Comparison of ENCODE assay signal across 10 cellular contexts in genomic region chr17:74759941-74760340, GRCh38. TPM values are rescaled to one million over a fixed set of nuclear protein-coding genes. Genes with fewer than 3 reads are reported as not detected.
A peak's percentile ranks its signal among the peaks of the same experiment; 100 is the strongest.
DNase-seq lines count a peak whose midpoint lies in the region; ATAC-seq, FAIRE-seq and TF ChIP-seq lines count a peak whose summit lies in the region.
"Had no signal": no experiment of that assay in that cellular context is flagged by ENCODE, and none has a peak within 500 bp of the region (broad histone marks: within the 10 kb centered on the region; RNA-seq: fewer than 3 reads in every experiment).

No MANE protein-coding gene starts in this region.

- H3K36me3 ChIP-seq in BLaER1 (no peaks in the 10 kb centered on the region; the same call in 1 of the 2 replicates), HUES48 (ENCODE audit: control insufficient read depth, insufficient read depth, low read length) (no peaks in the 10 kb centered on the region), K562 (ENCODE audit: control insufficient read depth, insufficient read depth, low read length) (peaks cover 19% of the 10 kb centered on the region; the same call in 2 of the 3 replicates)

- no peak overlapping the region for H3K4me3 Mint-ChIP-seq in mesothelial cell of epicardium

- H4K20me1 ChIP-seq in BLaER1 (peaks cover 92% of the 10 kb centered on the region), K562 (replicated peaks; ENCODE audit: control insufficient read depth, insufficient read depth, low read length) (peaks cover 31% of the 10 kb centered on the region; the same call in 1 of the 2 replicates)

- no peak for FAIRE-seq in K562 (lab: Jason Lieb, UNC)

- H3K4me2 ChIP-seq in BLaER1, result peak overlapping the region; percentile 87
- H3K4me2 ChIP-seq in K562 (ENCODE audit: insufficient read depth, low read length), result peak overlapping the region; percentile 41; the same call in 1 of the 2 replicates

- H3K9me3 Mint-ChIP-seq in mesothelial cell of epicardium, result no peaks in the 10 kb centered on the region

- TF ChIP-seq POLR2A in K562 (conservative IDR thresholded peaks at IDR 0.05), result no peak

- ATAC-seq in K562 (peak; percentile 34), HG03342 (IDR thresholded peaks at IDR 0.05; ENCODE audit: unreplicated experiment) (no peak), GM21447 (IDR thresholded peaks at IDR 0.05; ENCODE audit: unreplicated experiment) (no peak)

- peak in 2 of 4 experiments; percentile 46 to 50 for DNase-seq in K562 (ENCODE audit: extremely low read depth in 1 of 4, low spot score in 3 of 4)
- peak in 1 of 2 experiments; percentile 68 for DNase-seq in mesothelial cell of epicardium (ENCODE audit: low spot score in 2 of 2, unreplicated experiment in 2 of 2)
- DNase-seq in GOT3 (lab: John Stamatoyannopoulos, UW), result no peak
- DNase-seq in NCI-H345 treated with DMSO at 0.1 percent for 48 hours (lab: John Stamatoyannopoulos, UW; ENCODE audit: unreplicated experiment), result no peak
- DNase-seq: NCI-H2029 had no signal

- H3K9ac ChIP-seq in BLaER1 (peak overlapping the region; percentile 73), HUES48 (ENCODE audit: low read depth, low read length) (no peak overlapping the region), K562 (ENCODE audit: insufficient read depth in 1 of 2, low read depth in 2 of 2, low read length in 2 of 2) (peak overlapping the region; percentile 50 to 87; a peak in 3 of 4 replicates)

- H3K27ac Mint-ChIP-seq in mesothelial cell of epicardium, result peak overlapping the region; percentile 83

- no peak for TF ChIP-seq RAD21 in K562 (CRISPR knock-in tag; conservative IDR thresholded peaks at IDR 0.05 in 1 of 2, IDR thresholded peaks at IDR 0.05 in 1 of 2)

- no peaks in the 10 kb centered on the region for H3K27me3 Mint-ChIP-seq in mesothelial cell of epicardium (ENCODE audit: low read depth)

- H2AFZ ChIP-seq in K562 (ENCODE audit: low read depth, low read length), result no peak overlapping the region; the same call in 1 of the 2 replicates

- no peak for TF ChIP-seq EP300 in K562 (IDR thresholded peaks at IDR 0.05; ENCODE audit: low read length)

- CTCF ChIA-PET in K562 (lab: Yijun Ruan, JAX; ENCODE audit: low intra/inter-chr PET ratio), result no interaction called here

- in situ Hi-C loops in K562 (cut with MboI), result no loop called here

- intact Hi-C loops in K562 (cut with micrococcal nuclease), result no loop called here

- peak overlapping the region; percentile 86 for H3K27ac ChIP-seq in BLaER1
- peak overlapping the region; percentile 91 for H3K27ac ChIP-seq in HUES48 (ENCODE audit: low read depth, low read length)
- H3K27ac ChIP-seq in K562 (ENCODE audit: extremely low read depth, low read depth, low read length), result peak overlapping the region; percentile 61; the same call in 2 of the 3 replicates

- H3K27me3 ChIP-seq in BLaER1, result no peaks in the 10 kb centered on the region
- no peaks in the 10 kb centered on the region for H3K27me3 ChIP-seq in HUES48 (ENCODE audit: control insufficient read depth, insufficient read depth, low read length)
- no peaks in the 10 kb centered on the region for H3K27me3 ChIP-seq in K562 (ENCODE audit: control insufficient read depth in 2 of 2, insufficient read depth in 2 of 2, low read length in 2 of 2)
- H3K27me3 ChIP-seq: spleen had no signal

- POLR2A ChIA-PET in K562 (lab: Yijun Ruan, JAX), result interaction anchor here (0.7 to 2.7 kb wide), 4 partner anchors 10 to 34 kb away, joined by 3 to 22 read pairs (median 3); no protein-coding TSS in a partner anchor

- H3K79me2 ChIP-seq in K562 (ENCODE audit: control insufficient read depth, insufficient read depth, low read length), result peaks cover 59% of the 10 kb centered on the region

- H3K4me3 ChIP-seq in BLaER1, result peak overlapping the region; percentile 48
- H3K4me3 ChIP-seq in HUES48 (ENCODE audit: low read depth, low read length), result peak overlapping the region; percentile 30
- no peak overlapping the region for H3K4me3 ChIP-seq in K562

- 37% methylated on average over 10 of the region's 10 CpGs for WGBS in K562 (ENCODE audit: insufficient coverage, low coverage, missing lambda C conversion rate)

- H3K4me1 ChIP-seq in BLaER1 (peaks cover 87% of the 10 kb centered on the region), HUES48 (ENCODE audit: control insufficient read depth, insufficient read depth, low read length) (peaks cover 48% of the 10 kb centered on the region), K562 (replicated peaks in 1 of 2; ENCODE audit: control insufficient read depth in 2 of 2, insufficient read depth in 2 of 2, low read length in 2 of 2) (peaks cover 34 to 71% of the 10 kb centered on the region in 2 experiments)

- H3K9me1 ChIP-seq in K562 (ENCODE audit: control insufficient read depth, insufficient read depth, low read length), result peaks cover 26% of the 10 kb centered on the region

- H3K36me3 Mint-ChIP-seq in mesothelial cell of epicardium, result no peaks in the 10 kb centered on the region

- no TSS peak for BruUV-seq in K562 (replicated peaks; lab: Mats Ljungman, UMichigan)

- H3K9me3 ChIP-seq in BLaER1 (no peaks in the 10 kb centered on the region), HUES48 (ENCODE audit: control insufficient read depth, insufficient read depth, low read length) (no peaks in the 10 kb centered on the region), K562 (replicated peaks; ENCODE audit: control insufficient read depth, insufficient read depth, low read depth, low read length) (no peaks in the 10 kb centered on the region)
- H3K9me3 ChIP-seq: spleen had no signal

- H3K4me1 Mint-ChIP-seq in mesothelial cell of epicardium, result peaks cover 73% of the 10 kb centered on the region

- TF ChIP-seq CTCF in K562 (IDR thresholded peaks at IDR 0.05 in 2 of 3, conservative IDR thresholded peaks at IDR 0.05 in 1 of 3; ENCODE audit: insufficient read depth in 2 of 3, low read depth in 1 of 3, low read length in 3 of 3), result no peak
- TF ChIP-seq CTCF in mesothelial cell of epicardium (IDR thresholded peaks at IDR 0.05; ENCODE audit: unreplicated experiment), result no peak

RNA-seq across cellular contexts. Expression of gene NHERF1, which starts 11.5 kb away (rescaled TPM):
- 18.4 and 49.5 TPM in 2 replicates for total RNA-seq in K562 (2011; cell fraction: chromatin; rRNA removed; ENCODE audit: low replicate concordance)
- 26.0 and 28.6 TPM in 2 replicates for total RNA-seq in K562 (2011; cell fraction: nucleolus; rRNA removed)
- total RNA-seq in K562 (2011; cell fraction: nucleoplasm; rRNA removed), result 29.0 and 37.5 TPM in 2 replicates
- total RNA-seq in K562 (2014; rRNA removed), result 35.5 and 51.8 TPM in 2 replicates
- 23.8 and 30.5 TPM in 2 replicates for total RNA-seq in K562 (2014; rRNA removed; fragmentation: Illumina TruSeq; extraction: Trizol)
- 38.9 and 40.2 TPM in 2 replicates for total RNA-seq in K562 (2015; rRNA removed; fragmentation: Illumina TruSeq; extraction: Trizol)
- 79.9 and 88.0 TPM in 2 replicates for total RNA-seq in K562 (2021)
- polyA plus RNA-seq in K562 (2011; rRNA removed), result 36.9 and 45.6 TPM in 2 replicates
- polyA plus RNA-seq in K562 (2011; cell fraction: cytosol; rRNA removed), result 59.4 and 62.4 TPM in 2 replicates
- 36.7 and 44.4 TPM in 2 replicates for polyA plus RNA-seq in K562 (2011; cell fraction: nucleus; rRNA removed)
- 42.9 and 66.5 TPM in 2 replicates for polyA plus RNA-seq in K562 (2012)
- polyA plus RNA-seq in K562 (2014; fragmentation: Illumina TruSeq; extraction: Trizol), result 64.8 and 78.7 TPM in 2 replicates
- 10 to 100 TPM; 11.4 to 20.6 TPM for polyA plus RNA-seq in K562 (2014; fragmentation: Nextera tagmentation; extraction: Ambion mirVana)
- 44.9 and 50.1 TPM in 2 replicates for polyA plus RNA-seq in K562 (2014; rRNA removed)
- 29.5 and 44.1 TPM in 2 replicates for polyA minus RNA-seq in K562 (2011; rRNA and poly(A)+ RNA removed)
- 35.7 and 39.5 TPM in 2 replicates for polyA minus RNA-seq in K562 (2011; cell fraction: cytosol; rRNA and poly(A)+ RNA removed)
- polyA minus RNA-seq in K562 (2011; cell fraction: nucleus; rRNA and poly(A)+ RNA removed), result 8.5 and 9.6 TPM in 2 replicates
- 34.4 to 36.2 TPM (median 34.8 TPM) in 3 replicates for total RNA-seq in mesothelial cell of epicardium

RNA-seq across cellular contexts. Expression of gene NAT9, which starts 16.2 kb away (rescaled TPM):
- 145 and 300 TPM in 2 replicates for total RNA-seq in K562 (2011; cell fraction: chromatin; rRNA removed; ENCODE audit: low replicate concordance)
- 204 and 205 TPM in 2 replicates for total RNA-seq in K562 (2011; cell fraction: nucleolus; rRNA removed)
- total RNA-seq in K562 (2011; cell fraction: nucleoplasm; rRNA removed), result 164 and 167 TPM in 2 replicates
- total RNA-seq in K562 (2014; rRNA removed) (28.8 and 31.9 TPM in 2 replicates), K562 (2014; rRNA removed; fragmentation: Illumina TruSeq; extraction: Trizol) (28.3 and 42.2 TPM in 2 replicates), K562 (2015; rRNA removed; fragmentation: Illumina TruSeq; extraction: Trizol) (39.4 and 40.8 TPM in 2 replicates), K562 (2021) (56.8 and 63.6 TPM in 2 replicates), mesothelial cell of epicardium (78.2 to 83.7 TPM (median 83.1 TPM) in 3 replicates)
- polyA plus RNA-seq in K562 (2011; rRNA removed) (42.4 and 52.0 TPM in 2 replicates), K562 (2014; fragmentation: Illumina TruSeq; extraction: Trizol) (37.1 and 39.9 TPM in 2 replicates), K562 (2014; fragmentation: Nextera tagmentation; extraction: Ambion mirVana) (1 to 10 TPM; 4.2 to 5.9 TPM), K562 (2014; rRNA removed) (59.9 and 63.8 TPM in 2 replicates)
- polyA plus RNA-seq in K562 (2011; cell fraction: cytosol; rRNA removed), result 38.3 and 39.8 TPM in 2 replicates
- 305 and 323 TPM in 2 replicates for polyA plus RNA-seq in K562 (2011; cell fraction: nucleus; rRNA removed)
- 49.7 and 52.4 TPM in 2 replicates for polyA plus RNA-seq in K562 (2012)
- 30.1 and 37.1 TPM in 2 replicates for polyA minus RNA-seq in K562 (2011; rRNA and poly(A)+ RNA removed)
- 9.9 and 11.5 TPM in 2 replicates for polyA minus RNA-seq in K562 (2011; cell fraction: cytosol; rRNA and poly(A)+ RNA removed)
- 60.3 and 89.4 TPM in 2 replicates for polyA minus RNA-seq in K562 (2011; cell fraction: nucleus; rRNA and poly(A)+ RNA removed)

RNA-seq across cellular contexts. Expression of gene RAB37, which starts 22.9 kb away (rescaled TPM):
- total RNA-seq in K562 (2011; cell fraction: chromatin; rRNA removed; ENCODE audit: low replicate concordance), result not detected in 2 replicates
- total RNA-seq in K562 (2011; cell fraction: nucleolus; rRNA removed), result not detected in 2 replicates
- not detected in 2 replicates for total RNA-seq in K562 (2011; cell fraction: nucleoplasm; rRNA removed)
- total RNA-seq in K562 (2014; rRNA removed), result not detected in 2 replicates
- not detected in 2 replicates for total RNA-seq in K562 (2014; rRNA removed; fragmentation: Illumina TruSeq; extraction: Trizol)
- total RNA-seq in K562 (2015; rRNA removed; fragmentation: Illumina TruSeq; extraction: Trizol), result 0.11 and 0.23 TPM in 2 replicates
- 0.27 TPM in 1 of 2 replicates, not detected in the other for total RNA-seq in K562 (2021)
- polyA plus RNA-seq in K562 (2011; rRNA removed), result 0.03 and 0.21 TPM in 2 replicates
- polyA plus RNA-seq in K562 (2011; cell fraction: cytosol; rRNA removed), result 0.22 TPM in 1 of 2 replicates, not detected in the other
- 0.07 and 0.18 TPM in 2 replicates for polyA plus RNA-seq in K562 (2011; cell fraction: nucleus; rRNA removed)
- 0.19 and 0.22 TPM in 2 replicates for polyA plus RNA-seq in K562 (2012)
- 0.04 and 0.12 TPM in 2 replicates for polyA plus RNA-seq in K562 (2014; fragmentation: Illumina TruSeq; extraction: Trizol)
- under 1 TPM in 1 of 2 experiments, not detected in 1; 0.03 TPM for polyA plus RNA-seq in K562 (2014; fragmentation: Nextera tagmentation; extraction: Ambion mirVana)
- not detected in 2 replicates for polyA plus RNA-seq in K562 (2014; rRNA removed)
- polyA minus RNA-seq in K562 (2011; rRNA and poly(A)+ RNA removed), result 0.11 TPM in 1 of 2 replicates, not detected in the other
- not detected in 2 replicates for polyA minus RNA-seq in K562 (2011; cell fraction: cytosol; rRNA and poly(A)+ RNA removed)
- polyA minus RNA-seq in K562 (2011; cell fraction: nucleus; rRNA and poly(A)+ RNA removed), result not detected in 2 replicates
- total RNA-seq in mesothelial cell of epicardium, result 0.16 to 0.38 TPM (median 0.24 TPM) in 3 replicates

RNA-seq across cellular contexts. Expression of gene CD300LF, which starts 47.2 kb away (rescaled TPM):
- total RNA-seq in K562 (2011; cell fraction: chromatin; rRNA removed; ENCODE audit: low replicate concordance), result not detected in 2 replicates
- total RNA-seq in K562 (2011; cell fraction: nucleolus; rRNA removed), result not detected in 2 replicates
- not detected in 2 replicates for total RNA-seq in K562 (2011; cell fraction: nucleoplasm; rRNA removed)
- total RNA-seq in K562 (2014; rRNA removed) (not detected in 2 replicates), K562 (2014; rRNA removed; fragmentation: Illumina TruSeq; extraction: Trizol) (not detected in 2 replicates), K562 (2015; rRNA removed; fragmentation: Illumina TruSeq; extraction: Trizol) (not detected in 2 replicates), K562 (2021) (not detected in 2 replicates), mesothelial cell of epicardium (not detected in 3 replicates)
- polyA plus RNA-seq in K562 (2011; rRNA removed) (not detected in 2 replicates), K562 (2014; fragmentation: Illumina TruSeq; extraction: Trizol) (not detected in 2 replicates), K562 (2014; fragmentation: Nextera tagmentation; extraction: Ambion mirVana) (not detected), K562 (2014; rRNA removed) (not detected in 2 replicates)
- polyA plus RNA-seq in K562 (2011; cell fraction: cytosol; rRNA removed), result not detected in 2 replicates
- polyA plus RNA-seq in K562 (2011; cell fraction: nucleus; rRNA removed), result not detected in 2 replicates
- not detected in 2 replicates for polyA plus RNA-seq in K562 (2012)
- not detected in 2 replicates for polyA minus RNA-seq in K562 (2011; rRNA and poly(A)+ RNA removed)
- not detected in 2 replicates for polyA minus RNA-seq in K562 (2011; cell fraction: cytosol; rRNA and poly(A)+ RNA removed)
- not detected in 2 replicates for polyA minus RNA-seq in K562 (2011; cell fraction: nucleus; rRNA and poly(A)+ RNA removed)
